1 cellular context compared by ENCODE assay signal in the genomic region with DNA sequence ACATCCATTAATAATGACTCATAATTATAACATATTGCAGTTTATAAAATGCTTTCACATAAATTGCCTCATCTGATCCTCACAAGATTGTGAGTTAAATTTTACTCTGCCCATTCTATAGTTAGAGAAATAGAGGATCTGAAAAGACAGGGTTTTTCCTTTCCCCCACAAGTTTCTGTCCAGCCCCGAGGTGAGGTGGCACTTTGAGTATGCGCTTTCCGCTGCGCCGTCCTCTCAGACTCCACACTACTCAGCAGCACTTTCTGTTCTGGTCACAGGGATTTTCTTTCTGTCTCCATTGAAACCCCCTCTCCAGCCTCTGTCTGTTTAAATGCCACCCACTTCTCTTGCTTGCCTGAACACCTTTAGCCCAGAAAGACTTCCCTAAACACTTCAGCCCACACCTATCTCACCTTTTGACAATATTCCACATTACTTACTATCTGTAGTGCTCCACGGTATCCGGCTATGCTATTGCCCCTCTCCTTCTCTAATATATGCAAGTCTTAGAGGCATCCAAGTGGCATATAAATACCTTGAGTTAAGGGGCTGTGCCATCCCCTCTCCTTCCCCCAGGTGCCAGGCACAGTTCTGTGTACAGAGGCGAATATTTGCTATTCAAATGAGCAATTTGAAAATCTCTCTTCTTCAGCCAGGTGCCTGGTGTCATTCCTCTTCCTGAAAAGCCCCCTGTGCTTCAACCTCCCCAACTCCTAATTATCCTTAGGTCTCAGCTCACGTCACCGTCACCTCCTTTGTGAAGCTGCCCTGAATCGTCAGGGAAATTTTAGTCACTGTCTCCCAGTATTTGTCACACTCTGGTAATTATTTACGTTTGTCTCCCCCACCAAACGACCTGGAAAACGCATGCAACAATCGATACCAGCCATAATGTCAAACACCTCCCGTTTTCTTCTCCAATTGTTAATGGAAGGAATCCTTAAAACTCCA.
A peak's percentile ranks its signal among the peaks of the same experiment; 100 is the strongest.
TF ChIP-seq lines count a peak whose summit lies in the region.

No MANE protein-coding gene starts in this region.

TF ChIP-seq in GM12878, 131 proteins besides CTCF, POLR2A, EP300 and RAD21 (continued from another document and continues in another):
- TF ChIP-seq, protein P1, sequence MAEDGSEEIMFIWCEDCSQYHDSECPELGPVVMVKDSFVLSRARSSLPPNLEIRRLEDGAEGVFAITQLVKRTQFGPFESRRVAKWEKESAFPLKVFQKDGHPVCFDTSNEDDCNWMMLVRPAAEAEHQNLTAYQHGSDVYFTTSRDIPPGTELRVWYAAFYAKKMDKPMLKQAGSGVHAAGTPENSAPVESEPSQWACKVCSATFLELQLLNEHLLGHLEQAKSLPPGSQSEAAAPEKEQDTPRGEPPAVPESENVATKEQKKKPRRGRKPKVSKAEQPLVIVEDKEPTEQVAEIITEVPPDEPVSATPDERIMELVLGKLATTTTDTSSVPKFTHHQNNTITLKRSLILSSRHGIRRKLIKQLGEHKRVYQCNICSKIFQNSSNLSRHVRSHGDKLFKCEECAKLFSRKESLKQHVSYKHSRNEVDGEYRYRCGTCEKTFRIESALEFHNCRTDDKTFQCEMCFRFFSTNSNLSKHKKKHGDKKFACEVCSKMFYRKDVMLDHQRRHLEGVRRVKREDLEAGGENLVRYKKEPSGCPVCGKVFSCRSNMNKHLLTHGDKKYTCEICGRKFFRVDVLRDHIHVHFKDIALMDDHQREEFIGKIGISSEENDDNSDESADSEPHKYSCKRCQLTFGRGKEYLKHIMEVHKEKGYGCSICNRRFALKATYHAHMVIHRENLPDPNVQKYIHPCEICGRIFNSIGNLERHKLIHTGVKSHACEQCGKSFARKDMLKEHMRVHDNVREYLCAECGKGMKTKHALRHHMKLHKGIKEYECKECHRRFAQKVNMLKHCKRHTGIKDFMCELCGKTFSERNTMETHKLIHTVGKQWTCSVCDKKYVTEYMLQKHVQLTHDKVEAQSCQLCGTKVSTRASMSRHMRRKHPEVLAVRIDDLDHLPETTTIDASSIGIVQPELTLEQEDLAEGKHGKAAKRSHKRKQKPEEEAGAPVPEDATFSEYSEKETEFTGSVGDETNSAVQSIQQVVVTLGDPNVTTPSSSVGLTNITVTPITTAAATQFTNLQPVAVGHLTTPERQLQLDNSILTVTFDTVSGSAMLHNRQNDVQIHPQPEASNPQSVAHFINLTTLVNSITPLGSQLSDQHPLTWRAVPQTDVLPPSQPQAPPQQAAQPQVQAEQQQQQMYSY (CRISPR knock-in tag; IDR thresholded peaks at IDR 0.05), result no peak
- TF ChIP-seq SP1 (IDR thresholded peaks at IDR 0.05; ENCODE audit: low read depth, low read length), result peak; percentile 30
- TF ChIP-seq, protein P2, sequence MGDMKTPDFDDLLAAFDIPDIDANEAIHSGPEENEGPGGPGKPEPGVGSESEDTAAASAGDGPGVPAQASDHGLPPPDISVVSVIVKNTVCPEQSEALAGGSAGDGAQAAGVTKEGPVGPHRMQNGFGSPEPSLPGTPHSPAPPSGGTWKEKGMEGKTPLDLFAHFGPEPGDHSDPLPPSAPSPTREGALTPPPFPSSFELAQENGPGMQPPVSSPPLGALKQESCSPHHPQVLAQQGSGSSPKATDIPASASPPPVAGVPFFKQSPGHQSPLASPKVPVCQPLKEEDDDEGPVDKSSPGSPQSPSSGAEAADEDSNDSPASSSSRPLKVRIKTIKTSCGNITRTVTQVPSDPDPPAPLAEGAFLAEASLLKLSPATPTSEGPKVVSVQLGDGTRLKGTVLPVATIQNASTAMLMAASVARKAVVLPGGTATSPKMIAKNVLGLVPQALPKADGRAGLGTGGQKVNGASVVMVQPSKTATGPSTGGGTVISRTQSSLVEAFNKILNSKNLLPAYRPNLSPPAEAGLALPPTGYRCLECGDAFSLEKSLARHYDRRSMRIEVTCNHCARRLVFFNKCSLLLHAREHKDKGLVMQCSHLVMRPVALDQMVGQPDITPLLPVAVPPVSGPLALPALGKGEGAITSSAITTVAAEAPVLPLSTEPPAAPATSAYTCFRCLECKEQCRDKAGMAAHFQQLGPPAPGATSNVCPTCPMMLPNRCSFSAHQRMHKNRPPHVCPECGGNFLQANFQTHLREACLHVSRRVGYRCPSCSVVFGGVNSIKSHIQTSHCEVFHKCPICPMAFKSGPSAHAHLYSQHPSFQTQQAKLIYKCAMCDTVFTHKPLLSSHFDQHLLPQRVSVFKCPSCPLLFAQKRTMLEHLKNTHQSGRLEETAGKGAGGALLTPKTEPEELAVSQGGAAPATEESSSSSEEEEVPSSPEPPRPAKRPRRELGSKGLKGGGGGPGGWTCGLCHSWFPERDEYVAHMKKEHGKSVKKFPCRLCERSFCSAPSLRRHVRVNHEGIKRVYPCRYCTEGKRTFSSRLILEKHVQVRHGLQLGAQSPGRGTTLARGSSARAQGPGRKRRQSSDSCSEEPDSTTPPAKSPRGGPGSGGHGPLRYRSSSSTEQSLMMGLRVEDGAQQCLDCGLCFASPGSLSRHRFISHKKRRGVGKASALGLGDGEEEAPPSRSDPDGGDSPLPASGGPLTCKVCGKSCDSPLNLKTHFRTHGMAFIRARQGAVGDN (IDR thresholded peaks at IDR 0.05), result no peak
- TF ChIP-seq, protein P3, sequence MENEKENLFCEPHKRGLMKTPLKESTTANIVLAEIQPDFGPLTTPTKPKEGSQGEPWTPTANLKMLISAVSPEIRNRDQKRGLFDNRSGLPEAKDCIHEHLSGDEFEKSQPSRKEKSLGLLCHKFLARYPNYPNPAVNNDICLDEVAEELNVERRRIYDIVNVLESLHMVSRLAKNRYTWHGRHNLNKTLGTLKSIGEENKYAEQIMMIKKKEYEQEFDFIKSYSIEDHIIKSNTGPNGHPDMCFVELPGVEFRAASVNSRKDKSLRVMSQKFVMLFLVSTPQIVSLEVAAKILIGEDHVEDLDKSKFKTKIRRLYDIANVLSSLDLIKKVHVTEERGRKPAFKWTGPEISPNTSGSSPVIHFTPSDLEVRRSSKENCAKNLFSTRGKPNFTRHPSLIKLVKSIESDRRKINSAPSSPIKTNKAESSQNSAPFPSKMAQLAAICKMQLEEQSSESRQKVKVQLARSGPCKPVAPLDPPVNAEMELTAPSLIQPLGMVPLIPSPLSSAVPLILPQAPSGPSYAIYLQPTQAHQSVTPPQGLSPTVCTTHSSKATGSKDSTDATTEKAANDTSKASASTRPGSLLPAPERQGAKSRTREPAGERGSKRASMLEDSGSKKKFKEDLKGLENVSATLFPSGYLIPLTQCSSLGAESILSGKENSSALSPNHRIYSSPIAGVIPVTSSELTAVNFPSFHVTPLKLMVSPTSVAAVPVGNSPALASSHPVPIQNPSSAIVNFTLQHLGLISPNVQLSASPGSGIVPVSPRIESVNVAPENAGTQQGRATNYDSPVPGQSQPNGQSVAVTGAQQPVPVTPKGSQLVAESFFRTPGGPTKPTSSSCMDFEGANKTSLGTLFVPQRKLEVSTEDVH (IDR thresholded peaks at IDR 0.05; ENCODE audit: low read depth, partially characterized antibody), result no peak
- TF ChIP-seq, protein P4, sequence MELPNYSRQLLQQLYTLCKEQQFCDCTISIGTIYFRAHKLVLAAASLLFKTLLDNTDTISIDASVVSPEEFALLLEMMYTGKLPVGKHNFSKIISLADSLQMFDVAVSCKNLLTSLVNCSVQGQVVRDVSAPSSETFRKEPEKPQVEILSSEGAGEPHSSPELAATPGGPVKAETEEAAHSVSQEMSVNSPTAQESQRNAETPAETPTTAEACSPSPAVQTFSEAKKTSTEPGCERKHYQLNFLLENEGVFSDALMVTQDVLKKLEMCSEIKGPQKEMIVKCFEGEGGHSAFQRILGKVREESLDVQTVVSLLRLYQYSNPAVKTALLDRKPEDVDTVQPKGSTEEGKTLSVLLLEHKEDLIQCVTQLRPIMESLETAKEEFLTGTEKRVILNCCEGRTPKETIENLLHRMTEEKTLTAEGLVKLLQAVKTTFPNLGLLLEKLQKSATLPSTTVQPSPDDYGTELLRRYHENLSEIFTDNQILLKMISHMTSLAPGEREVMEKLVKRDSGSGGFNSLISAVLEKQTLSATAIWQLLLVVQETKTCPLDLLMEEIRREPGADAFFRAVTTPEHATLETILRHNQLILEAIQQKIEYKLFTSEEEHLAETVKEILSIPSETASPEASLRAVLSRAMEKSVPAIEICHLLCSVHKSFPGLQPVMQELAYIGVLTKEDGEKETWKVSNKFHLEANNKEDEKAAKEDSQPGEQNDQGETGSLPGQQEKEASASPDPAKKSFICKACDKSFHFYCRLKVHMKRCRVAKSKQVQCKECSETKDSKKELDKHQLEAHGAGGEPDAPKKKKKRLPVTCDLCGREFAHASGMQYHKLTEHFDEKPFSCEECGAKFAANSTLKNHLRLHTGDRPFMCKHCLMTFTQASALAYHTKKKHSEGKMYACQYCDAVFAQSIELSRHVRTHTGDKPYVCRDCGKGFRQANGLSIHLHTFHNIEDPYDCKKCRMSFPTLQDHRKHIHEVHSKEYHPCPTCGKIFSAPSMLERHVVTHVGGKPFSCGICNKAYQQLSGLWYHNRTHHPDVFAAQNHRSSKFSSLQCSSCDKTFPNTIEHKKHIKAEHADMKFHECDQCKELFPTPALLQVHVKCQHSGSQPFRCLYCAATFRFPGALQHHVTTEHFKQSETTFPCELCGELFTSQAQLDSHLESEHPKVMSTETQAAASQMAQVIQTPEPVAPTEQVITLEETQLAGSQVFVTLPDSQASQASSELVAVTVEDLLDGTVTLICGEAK (IDR thresholded peaks at IDR 0.05; ENCODE audit: borderline replicate concordance), result no peak
- peak; percentile 72; the same call in 1 of the 2 replicates for TF ChIP-seq PAX5 (IDR thresholded peaks at IDR 0.05; ENCODE audit: borderline replicate concordance, low read depth, low read length)
- TF ChIP-seq ZNF274 (IDR thresholded peaks at IDR 0.05; ENCODE audit: insufficient read depth, insufficient read length), result no peak
- no peak for TF ChIP-seq HDAC2 (IDR thresholded peaks at IDR 0.05)
- TF ChIP-seq, protein P5, sequence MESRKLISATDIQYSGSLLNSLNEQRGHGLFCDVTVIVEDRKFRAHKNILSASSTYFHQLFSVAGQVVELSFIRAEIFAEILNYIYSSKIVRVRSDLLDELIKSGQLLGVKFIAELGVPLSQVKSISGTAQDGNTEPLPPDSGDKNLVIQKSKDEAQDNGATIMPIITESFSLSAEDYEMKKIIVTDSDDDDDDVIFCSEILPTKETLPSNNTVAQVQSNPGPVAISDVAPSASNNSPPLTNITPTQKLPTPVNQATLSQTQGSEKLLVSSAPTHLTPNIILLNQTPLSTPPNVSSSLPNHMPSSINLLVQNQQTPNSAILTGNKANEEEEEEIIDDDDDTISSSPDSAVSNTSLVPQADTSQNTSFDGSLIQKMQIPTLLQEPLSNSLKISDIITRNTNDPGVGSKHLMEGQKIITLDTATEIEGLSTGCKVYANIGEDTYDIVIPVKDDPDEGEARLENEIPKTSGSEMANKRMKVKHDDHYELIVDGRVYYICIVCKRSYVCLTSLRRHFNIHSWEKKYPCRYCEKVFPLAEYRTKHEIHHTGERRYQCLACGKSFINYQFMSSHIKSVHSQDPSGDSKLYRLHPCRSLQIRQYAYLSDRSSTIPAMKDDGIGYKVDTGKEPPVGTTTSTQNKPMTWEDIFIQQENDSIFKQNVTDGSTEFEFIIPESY (IDR thresholded peaks at IDR 0.05), result no peak
- no peak for TF ChIP-seq SMAD1 (IDR thresholded peaks at IDR 0.05; ENCODE audit: low read depth, partially characterized antibody)
- no peak for TF ChIP-seq TCF3 (IDR thresholded peaks at IDR 0.05; ENCODE audit: borderline replicate concordance, insufficient read depth, low read depth, low read length)
- TF ChIP-seq, protein P6, sequence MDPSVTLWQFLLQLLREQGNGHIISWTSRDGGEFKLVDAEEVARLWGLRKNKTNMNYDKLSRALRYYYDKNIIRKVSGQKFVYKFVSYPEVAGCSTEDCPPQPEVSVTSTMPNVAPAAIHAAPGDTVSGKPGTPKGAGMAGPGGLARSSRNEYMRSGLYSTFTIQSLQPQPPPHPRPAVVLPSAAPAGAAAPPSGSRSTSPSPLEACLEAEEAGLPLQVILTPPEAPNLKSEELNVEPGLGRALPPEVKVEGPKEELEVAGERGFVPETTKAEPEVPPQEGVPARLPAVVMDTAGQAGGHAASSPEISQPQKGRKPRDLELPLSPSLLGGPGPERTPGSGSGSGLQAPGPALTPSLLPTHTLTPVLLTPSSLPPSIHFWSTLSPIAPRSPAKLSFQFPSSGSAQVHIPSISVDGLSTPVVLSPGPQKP (IDR thresholded peaks at IDR 0.05; ENCODE audit: low read depth, low read length), result no peak
- no peak for TF ChIP-seq STAT3 (IDR thresholded peaks at IDR 0.05; ENCODE audit: low read depth, low read length)
- TF ChIP-seq, protein P7, sequence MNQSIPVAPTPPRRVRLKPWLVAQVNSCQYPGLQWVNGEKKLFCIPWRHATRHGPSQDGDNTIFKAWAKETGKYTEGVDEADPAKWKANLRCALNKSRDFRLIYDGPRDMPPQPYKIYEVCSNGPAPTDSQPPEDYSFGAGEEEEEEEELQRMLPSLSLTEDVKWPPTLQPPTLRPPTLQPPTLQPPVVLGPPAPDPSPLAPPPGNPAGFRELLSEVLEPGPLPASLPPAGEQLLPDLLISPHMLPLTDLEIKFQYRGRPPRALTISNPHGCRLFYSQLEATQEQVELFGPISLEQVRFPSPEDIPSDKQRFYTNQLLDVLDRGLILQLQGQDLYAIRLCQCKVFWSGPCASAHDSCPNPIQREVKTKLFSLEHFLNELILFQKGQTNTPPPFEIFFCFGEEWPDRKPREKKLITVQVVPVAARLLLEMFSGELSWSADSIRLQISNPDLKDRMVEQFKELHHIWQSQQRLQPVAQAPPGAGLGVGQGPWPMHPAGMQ (IDR thresholded peaks at IDR 0.05; ENCODE audit: borderline replicate concordance), result no peak
- TF ChIP-seq ZZZ3 (IDR thresholded peaks at IDR 0.05; ENCODE audit: control insufficient read depth, insufficient read length, low read depth), result no peak
- TF ChIP-seq ZNF622 (IDR thresholded peaks at IDR 0.05), result no peak
- peak; percentile 85 for TF ChIP-seq JUNB (IDR thresholded peaks at IDR 0.05)
- peak; percentile 86 for TF ChIP-seq IKZF1 (conservative IDR thresholded peaks at IDR 0.05)
- no peak for TF ChIP-seq FOS (IDR thresholded peaks at IDR 0.05; ENCODE audit: borderline replicate concordance, extremely low read depth, insufficient read length)
- no peak for TF ChIP-seq SREBF1 (IDR thresholded peaks at IDR 0.05; ENCODE audit: low read length)
- TF ChIP-seq NRF1 (conservative IDR thresholded peaks at IDR 0.05; ENCODE audit: low read depth, low read length), result no peak
- TF ChIP-seq KDM1A (IDR thresholded peaks at IDR 0.05; ENCODE audit: borderline replicate concordance), result no peak
- TF ChIP-seq TBL1XR1 (IDR thresholded peaks at IDR 0.05; ENCODE audit: low read depth, low read length), result no peak
- TF ChIP-seq BRCA1 (IDR thresholded peaks at IDR 0.05; ENCODE audit: low read depth, low read length), result no peak
- no peak for TF ChIP-seq CHD4 (IDR thresholded peaks at IDR 0.05)
- TF ChIP-seq RB1 (IDR thresholded peaks at IDR 0.05; ENCODE audit: borderline replicate concordance), result no peak
- no peak for TF ChIP-seq SIX5 (IDR thresholded peaks at IDR 0.05; ENCODE audit: low read depth, low read length, severe bottlenecking)
- TF ChIP-seq STAT1 (conservative IDR thresholded peaks at IDR 0.05), result no peak
- no peak for TF ChIP-seq EGR1 (IDR thresholded peaks at IDR 0.05; ENCODE audit: borderline replicate concordance in 1 of 2, low read depth in 2 of 2, low read length in 2 of 2)
- TF ChIP-seq, protein P8, sequence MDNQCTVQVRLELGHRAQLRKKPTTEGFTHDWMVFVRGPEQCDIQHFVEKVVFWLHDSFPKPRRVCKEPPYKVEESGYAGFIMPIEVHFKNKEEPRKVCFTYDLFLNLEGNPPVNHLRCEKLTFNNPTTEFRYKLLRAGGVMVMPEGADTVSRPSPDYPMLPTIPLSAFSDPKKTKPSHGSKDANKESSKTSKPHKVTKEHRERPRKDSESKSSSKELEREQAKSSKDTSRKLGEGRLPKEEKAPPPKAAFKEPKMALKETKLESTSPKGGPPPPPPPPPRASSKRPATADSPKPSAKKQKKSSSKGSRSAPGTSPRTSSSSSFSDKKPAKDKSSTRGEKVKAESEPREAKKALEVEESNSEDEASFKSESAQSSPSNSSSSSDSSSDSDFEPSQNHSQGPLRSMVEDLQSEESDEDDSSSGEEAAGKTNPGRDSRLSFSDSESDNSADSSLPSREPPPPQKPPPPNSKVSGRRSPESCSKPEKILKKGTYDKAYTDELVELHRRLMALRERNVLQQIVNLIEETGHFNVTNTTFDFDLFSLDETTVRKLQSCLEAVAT (IDR thresholded peaks at IDR 0.05), result no peak
- TF ChIP-seq LARP7 (IDR thresholded peaks at IDR 0.05), result no peak
- no peak for TF ChIP-seq ASH2L (IDR thresholded peaks at IDR 0.05; ENCODE audit: borderline replicate concordance, low read depth)
